Comparison of ENCODE assay signal across 8 cellular contexts in the genomic region with DNA sequence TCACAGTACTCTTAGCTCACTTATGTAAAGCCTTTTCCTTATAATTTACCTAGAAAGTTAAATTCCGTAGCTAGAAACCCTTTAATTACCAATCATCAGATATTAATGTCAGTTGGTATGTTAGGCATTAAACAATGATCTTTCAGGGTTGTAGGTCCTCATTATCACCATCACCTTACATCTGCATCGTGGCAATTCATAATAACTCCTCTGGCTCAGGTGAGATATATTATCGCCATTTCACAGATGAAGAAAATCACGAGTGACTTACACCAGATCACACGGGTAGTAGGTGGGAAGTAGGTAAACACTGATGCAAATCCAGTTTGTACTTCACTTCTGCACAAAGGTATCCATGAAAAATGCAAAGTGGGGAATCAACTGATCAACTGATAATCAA. TPM values are rescaled to one million over a fixed set of nuclear protein-coding genes. Genes with fewer than 3 reads are reported as not detected.
A peak's percentile ranks its signal among the peaks of the same experiment; 100 is the strongest.
DNase-seq lines count a peak whose midpoint lies in the region; ATAC-seq, FAIRE-seq and TF ChIP-seq lines count a peak whose summit lies in the region.

No MANE protein-coding gene starts in this region.

- intact Hi-C loops in heart left ventricle (cut with DNase I): loop anchor here in 1 of 10 donors (5.0 kb wide), 1 partner anchor 235 kb away; a partner anchor contains a TSS
- intact Hi-C loops in Right ventricle myocardium inferior (cut with DNase I): no loop called here

- TF ChIP-seq CTCF in heart left ventricle (IDR thresholded peaks at IDR 0.05) (no peak), glutamatergic neuron (IDR thresholded peaks at IDR 0.05; ENCODE audit: partially characterized antibody, unreplicated experiment) (no peak)

- peak overlapping the region in 11 of 12 donors; percentile 83 to 98 (median 95) for H3K27ac ChIP-seq in heart left ventricle

- no peaks in the 10 kb centered on the region for H3K27me3 ChIP-seq in heart left ventricle

- H3K27ac Mint-ChIP-seq in T-cell: peak overlapping the region; percentile 85 to 98
- peak overlapping the region; percentile 93 for H3K27ac Mint-ChIP-seq in glutamatergic neuron (ENCODE audit: unreplicated experiment)
- H3K27ac Mint-ChIP-seq in stimulated activated memory B cell treated with anti-CD40 and anti-IgM and Interleukin-4, amounts not matched to agents 10 μg/mL and 1 μg/mL and 100 μg/mL, for 72 hours: peak overlapping the region; percentile 91

- WGBS in heart left ventricle, 4 donors: 6 to 8% (median 7%) methylated on average over 5 of the region's 5 CpGs

- peak overlapping the region; percentile 89 to 92 (median 89) for H3K4me3 Mint-ChIP-seq in T-cell
- H3K4me3 Mint-ChIP-seq in glutamatergic neuron (ENCODE audit: unreplicated experiment): peak overlapping the region; percentile 94
- peak overlapping the region; percentile 82 for H3K4me3 Mint-ChIP-seq in stimulated activated memory B cell treated with anti-CD40 and anti-IgM and Interleukin-4, amounts not matched to agents 10 μg/mL and 1 μg/mL and 100 μg/mL, for 72 hours

- peaks cover 8% of the 10 kb centered on the region for H3K36me3 Mint-ChIP-seq in T-cell
- H3K36me3 Mint-ChIP-seq in glutamatergic neuron (ENCODE audit: unreplicated experiment): no peaks in the 10 kb centered on the region
- H3K36me3 Mint-ChIP-seq in stimulated activated memory B cell treated with anti-CD40 and anti-IgM and Interleukin-4, amounts not matched to agents 10 μg/mL and 1 μg/mL and 100 μg/mL, for 72 hours: peaks cover 7% of the 10 kb centered on the region

- H3K4me3 ChIP-seq in heart left ventricle: peak overlapping the region; percentile 64 to 99 (median 91)

- CTCF ChIA-PET in T-cell (lab: Charles Lee): interaction anchor here in 1 of 2 donors (2.0 to 2.7 kb wide), 2 partner anchors 249 to 253 kb away, joined by 6 to 11 read pairs; no protein-coding TSS in a partner anchor

- FAIRE-seq in frontal cortex (lab: Jason Lieb, UNC): no peak

- no peak for TF ChIP-seq POLR2A in heart left ventricle (IDR thresholded peaks at IDR 0.05)

- H3K27me3 Mint-ChIP-seq in T-cell: peaks cover 0 to 2% of the 10 kb centered on the region in 2 donors
- H3K27me3 Mint-ChIP-seq in glutamatergic neuron (ENCODE audit: unreplicated experiment): peaks cover 6% of the 10 kb centered on the region
- no peaks in the 10 kb centered on the region for H3K27me3 Mint-ChIP-seq in stimulated activated memory B cell treated with anti-CD40 and anti-IgM and Interleukin-4, amounts not matched to agents 10 μg/mL and 1 μg/mL and 100 μg/mL, for 72 hours

- H3K9me3 ChIP-seq in heart left ventricle: no peaks in the 10 kb centered on the region

- H3K9me3 Mint-ChIP-seq in T-cell (no peaks in the 10 kb centered on the region), glutamatergic neuron (ENCODE audit: unreplicated experiment) (peaks cover 9% of the 10 kb centered on the region)
- no peaks in the 10 kb centered on the region for H3K9me3 Mint-ChIP-seq in stimulated activated memory B cell treated with anti-CD40 and anti-IgM and Interleukin-4, amounts not matched to agents 10 μg/mL and 1 μg/mL and 100 μg/mL, for 72 hours

- H3K4me1 Mint-ChIP-seq in T-cell (peaks cover 20 to 44% (median 41%) of the 10 kb centered on the region in 3 donors), glutamatergic neuron (ENCODE audit: low read depth, unreplicated experiment) (peaks cover 10% of the 10 kb centered on the region)
- H3K4me1 Mint-ChIP-seq in stimulated activated memory B cell treated with anti-CD40 and anti-IgM and Interleukin-4, amounts not matched to agents 10 μg/mL and 1 μg/mL and 100 μg/mL, for 72 hours: peaks cover 12% of the 10 kb centered on the region

- no peak for DNase-seq in heart left ventricle
- no peak for DNase-seq in Right ventricle myocardium inferior (ENCODE audit: missing footprints)
- DNase-seq in T-cell: no peak
- DNase-seq in glutamatergic neuron: no peak
- no peak for DNase-seq in NCI-H2196 treated with DMSO at 0.1 percent for 48 hours (lab: John Stamatoyannopoulos, UW; ENCODE audit: unreplicated experiment)
- no peak for DNase-seq in frontal cortex (ENCODE audit: low spot score in 2 of 2)
- no peak for DNase-seq in dedifferentiated amniotic fluid mesenchymal stem cell (ENCODE audit: extremely low spot score)

- POLR2A ChIA-PET in T-cell (lab: Charles Lee): no interaction called here

- ATAC-seq in heart left ventricle (no peak), Right ventricle myocardium inferior (no peak), T-cell (replicated peaks in 1 of 4) (peak in 1 of 4 experiments; percentile 3)
- ATAC-seq in stimulated activated memory B cell treated with anti-CD40 and anti-IgM and Interleukin-4, amounts not matched to agents 10 μg/mL and 1 μg/mL and 100 μg/mL, for 72 hours: no peak

- H3K4me1 ChIP-seq in heart left ventricle: peaks cover 0 to 23% (median 16%) of the 10 kb centered on the region in 12 donors

- peaks cover 0 to 34% (median 20%) of the 10 kb centered on the region in 9 donors for H3K36me3 ChIP-seq in heart left ventricle

RNA-seq across cellular contexts. Expression of a gene that starts 0.6 kb away (rescaled TPM):
- total RNA-seq in heart left ventricle (10 to 100 TPM; 23.1 to 37.3 (median 31.0) TPM), Right ventricle myocardium inferior (27.9 TPM), T-cell (10 to 100 TPM; 32.3 to 47.6 (median 45.3) TPM), glutamatergic neuron (ENCODE audit: unreplicated experiment) (42.9 TPM), frontal cortex (65.6 TPM)
- polyA plus RNA-seq in heart left ventricle: 10 to 100 TPM in 1 of 2 donors, 1 to 10 TPM in 1; 8.0 to 16.5 TPM

RNA-seq across cellular contexts. Expression of a gene that starts 51.0 kb away (rescaled TPM):
- 10 to 100 TPM in 7 of 9 donors, 1 to 10 TPM in 2; 8.4 to 13.3 (median 10.8) TPM for total RNA-seq in heart left ventricle
- polyA plus RNA-seq in heart left ventricle: 1 to 10 TPM; 4.5 to 6.6 TPM
- total RNA-seq in Right ventricle myocardium inferior: 12.7 TPM
- total RNA-seq in T-cell: 10 to 100 TPM; 15.8 to 18.9 (median 18.2) TPM
- total RNA-seq in glutamatergic neuron (ENCODE audit: unreplicated experiment): 15.0 TPM
- total RNA-seq in frontal cortex: 18.8 TPM
